In the genomic region with DNA sequence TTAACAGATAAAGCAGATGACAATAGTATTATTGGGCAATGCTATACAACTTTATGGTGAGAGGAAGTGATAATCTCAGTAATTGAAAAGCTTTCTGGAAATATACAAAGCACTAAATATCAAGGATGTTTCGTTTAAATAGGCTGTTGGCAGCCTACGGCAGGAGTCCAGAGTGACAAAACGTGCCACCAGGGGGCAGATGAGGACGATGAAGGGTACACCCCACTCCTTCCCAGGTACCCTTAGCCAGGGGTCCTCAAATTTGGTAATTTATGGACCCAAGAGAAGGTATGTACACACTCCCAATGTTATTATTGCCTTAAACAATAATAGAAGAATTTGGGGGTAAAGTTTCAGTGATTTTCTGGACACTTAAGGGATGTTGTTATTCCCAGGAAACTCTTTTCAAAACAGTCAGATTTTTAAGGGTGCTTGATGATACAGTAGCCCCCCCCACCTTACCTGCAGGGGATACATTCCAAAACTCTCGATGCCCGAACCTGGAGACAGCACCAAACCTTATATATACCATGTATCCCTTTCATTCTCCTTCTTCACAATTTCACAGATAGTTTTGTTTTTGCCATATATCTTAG, we compare ENCODE assay signal across 8 cellular contexts. TPM values are rescaled to one million over a fixed set of nuclear protein-coding genes. Genes with fewer than 3 reads are reported as not detected.
DNase-seq lines count a peak whose midpoint lies in the region; ATAC-seq and TF ChIP-seq lines count a peak whose summit lies in the region.

No MANE protein-coding gene starts in this region.

- intact Hi-C loops in activated naive CD4-positive, alpha-beta T cell treated with anti-CD3 and anti-CD28 coated beads for 36 hours (cut with micrococcal nuclease): loop anchor here (2.0 kb wide), 1 partner anchor 208 kb away; no protein-coding TSS in a partner anchor
- intact Hi-C loops in PC-3 (cut with micrococcal nuclease): loop anchor here (5.0 kb wide), 1 partner anchor 208 kb away; no protein-coding TSS in a partner anchor

- no peaks in the 10 kb centered on the region for H3K9me3 Mint-ChIP-seq in activated naive CD4-positive, alpha-beta T cell treated with anti-CD3 and anti-CD28 coated beads for 36 hours

- no peaks in the 10 kb centered on the region for H3F3A ChIP-seq in PC-3 (ENCODE audit: low read length, unreplicated experiment)

- H3K9me3 ChIP-seq in PC-3 (ENCODE audit: low read length): no peaks in the 10 kb centered on the region

- no peaks in the 10 kb centered on the region for H3K4me1 ChIP-seq in PC-3 (ENCODE audit: insufficient read depth, low read length)

- H3K36me3 Mint-ChIP-seq in activated naive CD4-positive, alpha-beta T cell treated with anti-CD3 and anti-CD28 coated beads for 36 hours (ENCODE audit: low read depth): no peaks in the 10 kb centered on the region

- no peaks in the 10 kb centered on the region for H3K36me3 ChIP-seq in PC-3 (ENCODE audit: low read depth, low read length)

- H3K4me3 ChIP-seq in PC-3 (ENCODE audit: low read length) (no peak overlapping the region), foreskin fibroblast (ENCODE audit: low read depth in 1 of 2, low read length in 2 of 2) (no peak overlapping the region)

- no TSS peak for BruUV-seq in PC-3 (replicated peaks; lab: Mats Ljungman, UMichigan)

- CTCF ChIA-PET in activated naive CD4-positive, alpha-beta T cell treated with anti-CD3 and anti-CD28 coated beads for 36 hours (lab: Charles Lee): interaction anchor here (0.6 to 1.1 kb wide), 2 partner anchors 23 to 305 kb away, joined by 3 read pairs; no protein-coding TSS in a partner anchor
- CTCF ChIA-PET in PC-3 (lab: Charles Lee): no interaction called here

- POLR2A ChIA-PET in PC-3 (lab: Charles Lee; ENCODE audit: unreplicated experiment): no interaction called here

- H2AFZ ChIP-seq in PC-3 (ENCODE audit: low read length): no peak overlapping the region

- TF ChIP-seq CTCF in PC-3 (conservative IDR thresholded peaks at IDR 0.05; ENCODE audit: low read depth, low read length): peak; percentile 71
- TF ChIP-seq CTCF in foreskin fibroblast (IDR thresholded peaks at IDR 0.05; ENCODE audit: low read depth, low read length): peak; percentile 21

- peak; percentile 51 for DNase-seq in activated naive CD4-positive, alpha-beta T cell treated with anti-CD3 and anti-CD28 coated beads for 36 hours
- DNase-seq in activated naive CD4-positive, alpha-beta T cell treated with anti-CD3 and anti-CD28 coated beads, Interleukin-2, amount 50 U/mL, for 16 hours: no peak
- DNase-seq in PC-3: peak; percentile 41
- peak in 1 of 2 donors; percentile 8 for DNase-seq in foreskin fibroblast
- DNase-seq in stimulated activated CD4-positive, alpha-beta T cell treated with anti-CD3 and anti-CD28 coated beads, Interleukin-12 subunit alpha, Interleukin-12 subunit beta, amount 100 ng/mL, for 48 hours (ENCODE audit: low read depth in 2 of 3, low spot score in 1 of 3): peak in 2 of 3 donors; percentile 8 to 26
- DNase-seq in SIG-M5 (lab: John Stamatoyannopoulos, UW): no peak
- DNase-seq in NCI-H2029 (lab: John Stamatoyannopoulos, UW): no peak

- H3K9ac ChIP-seq in PC-3 (ENCODE audit: low read length): no peak overlapping the region

- no peaks in the 10 kb centered on the region for H3K9me2 ChIP-seq in PC-3 (replicated peaks; ENCODE audit: low read length)

- H3K4me3 Mint-ChIP-seq in activated naive CD4-positive, alpha-beta T cell treated with anti-CD3 and anti-CD28 coated beads for 36 hours: no peak overlapping the region

- no peaks in the 10 kb centered on the region for H4K20me1 ChIP-seq in PC-3 (ENCODE audit: low read length)

- H3K79me2 ChIP-seq in PC-3 (ENCODE audit: low read length): no peaks in the 10 kb centered on the region

- H3K4me2 ChIP-seq in PC-3 (ENCODE audit: low read length): no peak overlapping the region

- peaks cover 41% of the 10 kb centered on the region for H3K27me3 ChIP-seq in PC-3 (ENCODE audit: low read length)

- ATAC-seq in PC-3 (peak; percentile 48; the same call in 1 of the 2 replicates), GM21360 (IDR thresholded peaks at IDR 0.05; ENCODE audit: unreplicated experiment) (no peak)

- H3K27me3 Mint-ChIP-seq in activated naive CD4-positive, alpha-beta T cell treated with anti-CD3 and anti-CD28 coated beads for 36 hours (ENCODE audit: low read depth): peaks cover 14% of the 10 kb centered on the region

- no peaks in the 10 kb centered on the region for H3K4me1 Mint-ChIP-seq in activated naive CD4-positive, alpha-beta T cell treated with anti-CD3 and anti-CD28 coated beads for 36 hours (ENCODE audit: low read depth)

- no peak overlapping the region for H3K27ac ChIP-seq in PC-3 (ENCODE audit: low read length)

- no peak overlapping the region for H3K27ac Mint-ChIP-seq in activated naive CD4-positive, alpha-beta T cell treated with anti-CD3 and anti-CD28 coated beads for 36 hours

RNA-seq across cellular contexts. Expression of gene MAGEL2, which starts 1.4 kb away (rescaled TPM):
- total RNA-seq in activated naive CD4-positive, alpha-beta T cell treated with anti-CD3 and anti-CD28 coated beads for 36 hours: not detected
- not detected in 2 replicates for total RNA-seq in PC-3 (2014; rRNA removed)

RNA-seq across cellular contexts. Expression of gene NDN, which starts 38.1 kb away (rescaled TPM):
- 1 to 10 TPM; 1.6 to 2.3 TPM for total RNA-seq in activated naive CD4-positive, alpha-beta T cell treated with anti-CD3 and anti-CD28 coated beads for 36 hours
- total RNA-seq in PC-3 (2014; rRNA removed): not detected in 2 replicates

Comparison
In these comparisons a context has a peak if more than half of its experiments do, and no peak if none do; other contexts are left out.
1. DNase-seq: peak in activated naive CD4-positive, alpha-beta T cell treated with anti-CD3 and anti-CD28 coated beads for 36 hours (single experiment), PC-3 (single experiment) and stimulated activated CD4-positive, alpha-beta T cell treated with anti-CD3 and anti-CD28 coated beads, Interleukin-12 subunit alpha, Interleukin-12 subunit beta, amount 100 ng/mL, for 48 hours (2 of 3); none in activated naive CD4-positive, alpha-beta T cell treated with anti-CD3 and anti-CD28 coated beads, Interleukin-2, amount 50 U/mL, for 16 hours (single experiment), SIG-M5 (single experiment) and NCI-H2029 (single experiment).